ENCODE assay signal across 24 cellular contexts in genomic region chr6:53944538-53944937, GRCh38.
DNase-seq lines count a peak whose midpoint lies in the region; ATAC-seq and TF ChIP-seq lines count a peak whose summit lies in the region.
"Had no signal": no experiment of that assay in that cellular context is flagged by ENCODE, and none has a peak within 500 bp of the region (broad histone marks: within the 10 kb centered on the region; RNA-seq: fewer than 3 reads in every experiment).

No MANE protein-coding gene starts in this region.

- H3K27me3 Mint-ChIP-seq in brain (peaks cover 5% of the 10 kb centered on the region), nephron (ENCODE audit: low read depth) (peaks cover 3% of the 10 kb centered on the region)
- H3K27me3 Mint-ChIP-seq: CD4-positive, alpha-beta T cell had no signal

- intact Hi-C loops in esophagus squamous epithelium (cut with DNase I) = no loop called here

- H3K4me3 Mint-ChIP-seq in brain (no peak overlapping the region), nephron (no peak overlapping the region)
- H3K4me3 Mint-ChIP-seq: CD4-positive, alpha-beta T cell; HFFc6 had no signal

- H3K27ac Mint-ChIP-seq in brain (peak overlapping the region; percentile 23 to 79 (median 43)), nephron (peak overlapping the region in 2 of 3 experiments; percentile 29 to 88)
- H3K27ac Mint-ChIP-seq: CD4-positive, alpha-beta T cell; HFFc6 had no signal

- H3K36me3 Mint-ChIP-seq in brain (peaks cover 7% of the 10 kb centered on the region), nephron (ENCODE audit: low read depth) (no peaks in the 10 kb centered on the region)

- H3K9me3 ChIP-seq in thoracic aorta = peaks cover 5% of the 10 kb centered on the region
- peaks cover 0 to 8% (median 6%) of the 10 kb centered on the region in 3 donors for H3K9me3 ChIP-seq in esophagus squamous epithelium
- H3K9me3 ChIP-seq: MG63, SK-N-SH had no signal

- H3K4me1 ChIP-seq in thoracic aorta (ENCODE audit: control insufficient read depth in 1 of 2, low read depth in 2 of 2) (peaks cover 13 to 22% of the 10 kb centered on the region in 2 donors), esophagus squamous epithelium (peaks cover 0 to 22% (median 13%) of the 10 kb centered on the region in 3 donors)
- H3K4me1 ChIP-seq: BLaER1, HAP-1 had no signal

- no peak overlapping the region for H3K4me3 ChIP-seq in thoracic aorta
- H3K4me3 ChIP-seq in esophagus squamous epithelium = no peak overlapping the region
- H3K4me3 ChIP-seq: BLaER1, HAP-1, MG63 had no signal

- TF ChIP-seq POLR2A in esophagus squamous epithelium (IDR thresholded peaks at IDR 0.05) = no peak

- H3K27me3 ChIP-seq in thoracic aorta (replicated peaks; ENCODE audit: insufficient read depth) (no peaks in the 10 kb centered on the region), esophagus squamous epithelium (no peaks in the 10 kb centered on the region)
- H3K27me3 ChIP-seq: BLaER1, MG63 had no signal

- TF ChIP-seq CTCF in brain (conservative IDR thresholded peaks at IDR 0.05) = no peak
- TF ChIP-seq CTCF in nephron (IDR thresholded peaks at IDR 0.05; ENCODE audit: unreplicated experiment in 3 of 3) = no peak
- no peak for TF ChIP-seq CTCF in thoracic aorta (IDR thresholded peaks at IDR 0.05)
- TF ChIP-seq CTCF in esophagus squamous epithelium (IDR thresholded peaks at IDR 0.05) = no peak

- H3K9me3 Mint-ChIP-seq in brain (peaks cover 10 to 30% (median 25%) of the 10 kb centered on the region in 5 experiments), nephron (peaks cover 27% of the 10 kb centered on the region)
- H3K9me3 Mint-ChIP-seq: CD4-positive, alpha-beta T cell had no signal

- DNase-seq in HT1080 (ENCODE audit: low read depth) (peak; percentile 16), thoracic aorta (ENCODE audit: low spot score) (no peak), esophagus squamous epithelium (lab: John Stamatoyannopoulos, UW) (no peak), anterior cingulate cortex (lab: John Stamatoyannopoulos, UW) (no peak)
- DNase-seq in effector CD8-positive, alpha-beta T cell (lab: John Stamatoyannopoulos, UW) = no peak
- DNase-seq: CD4-positive, alpha-beta T cell; COR-L47; GOT3; HFFc6; KBM-7; MG63; NCI-H1105 treated with DMSO at 0.1 percent for 48 hours; NCI-H146; NCI-H2029; NCI-H446 treated with DMSO at 0.1 percent for 48 hours; NCI-H526; NCI-H82; NK-92 treated with Interleukin-12 subunit alpha and Interleukin-12 subunit beta, amount 100 ng/mL, for 24 hours; PC-3; SK-N-SH had no signal

- peak overlapping the region; percentile 43 to 66 for H3K27ac ChIP-seq in thoracic aorta
- peak overlapping the region in 2 of 4 donors; percentile 32 to 49 for H3K27ac ChIP-seq in esophagus squamous epithelium
- H3K27ac ChIP-seq: BLaER1 had no signal

- H3K4me1 Mint-ChIP-seq in brain (peaks cover 16% of the 10 kb centered on the region), nephron (peaks cover 18% of the 10 kb centered on the region)

- no peaks in the 10 kb centered on the region for H3K36me3 ChIP-seq in thoracic aorta
- no peaks in the 10 kb centered on the region for H3K36me3 ChIP-seq in esophagus squamous epithelium
- H3K36me3 ChIP-seq: BLaER1, HAP-1, MG63 had no signal

- ATAC-seq in thoracic aorta (ENCODE audit: insufficient number of reproducible peaks, low FRiP score, low read depth) = no peak
- ATAC-seq: PC-3 had no signal

- 90 to 94% methylated on average over 4 to 5 of the region's 5 CpGs for WGBS in esophagus squamous epithelium, 2 donors
